Comparison of ENCODE assay signal across 1 cellular context in genomic region chr2:7020059-7020458, GRCh38.
TF ChIP-seq lines count a peak whose summit lies in the region.

No MANE protein-coding gene starts in this region.

TF ChIP-seq in GM23338, 12 proteins besides CTCF, POLR2A, EP300 and RAD21 (continued from another document):
- no peak for TF ChIP-seq REST (IDR thresholded peaks at IDR 0.05; ENCODE audit: unreplicated experiment)
